22 cellular contexts compared by ENCODE assay signal in the genomic region with DNA sequence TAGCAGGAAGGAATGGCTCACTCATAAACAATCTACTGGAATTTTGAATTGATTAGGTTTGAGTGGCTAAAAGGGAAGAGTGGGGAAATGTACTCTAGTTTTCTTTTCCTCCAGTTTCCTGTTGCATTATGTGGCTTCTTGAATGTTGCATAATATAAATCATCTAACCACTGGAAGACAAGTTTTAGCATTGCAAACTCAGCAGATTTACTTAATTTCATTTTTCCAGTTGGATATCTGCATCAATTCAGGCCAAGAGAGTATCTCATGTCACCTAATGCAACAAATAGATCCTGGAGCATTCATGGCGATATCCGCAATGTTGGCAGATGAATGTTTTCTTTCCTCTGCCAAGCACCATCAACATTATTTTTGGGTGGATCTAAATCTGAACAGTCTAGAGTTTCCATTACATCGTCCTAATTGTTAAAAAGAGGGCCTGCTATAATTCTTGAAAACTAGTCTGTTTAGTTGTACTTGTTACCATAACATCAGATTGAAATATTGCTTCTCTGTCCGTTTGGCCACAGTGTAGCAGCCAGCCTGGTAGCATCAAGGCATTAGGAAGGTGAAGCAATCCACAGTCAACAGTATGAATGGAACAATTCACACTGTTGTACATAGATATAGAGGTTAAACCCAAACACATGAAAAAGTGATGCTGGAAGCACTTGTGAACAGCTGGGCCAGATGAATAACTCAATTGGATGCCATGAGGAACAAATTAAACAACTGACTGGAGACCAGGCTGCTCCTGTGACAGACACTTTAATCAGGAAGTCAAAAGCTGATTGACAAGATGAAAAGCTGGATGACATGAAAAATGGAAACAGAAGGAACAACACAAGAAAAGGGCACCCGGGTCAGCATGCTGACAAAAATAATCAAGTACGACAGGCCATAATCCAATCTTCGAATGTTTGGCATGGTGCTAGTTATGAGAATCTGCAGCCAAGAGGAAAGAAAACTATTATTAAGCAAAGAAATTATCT.
"Had no signal": no experiment of that assay in that cellular context is flagged by ENCODE, and none has a peak within 500 bp of the region (broad histone marks: within the 10 kb centered on the region; RNA-seq: fewer than 3 reads in every experiment).

No MANE protein-coding gene starts in this region.

- H3K4me1 ChIP-seq: testis, upper lobe of left lung had no signal

- H3K27me3 ChIP-seq: ovary, testis, upper lobe of left lung had no signal

- H3K36me3 ChIP-seq: ovary, upper lobe of left lung had no signal

- H3K4me3 ChIP-seq: ovary, testis, upper lobe of left lung had no signal

- DNase-seq: activated CD4-positive, alpha-beta T cell treated with anti-CD3 and anti-CD28 coated beads for 1 hour; activated CD4-positive, alpha-beta T cell treated with anti-CD3 and anti-CD28 coated beads, Interleukin-2, amount 50 U/mL, for 1 hour; activated CD8-positive, alpha-beta T cell treated with anti-CD3 and anti-CD28 coated beads, Interleukin-2, amount 10 ng/mL, durations not matched to agents 7 days and 5 days; activated gamma-delta T cell; activated naive CD4-positive, alpha-beta T cell treated with anti-CD3 and anti-CD28 coated beads, Interleukin-2, amount 50 U/mL, for 16 hours; activated naive CD8-positive, alpha-beta T cell treated with anti-CD3 and anti-CD28 coated beads, Interleukin-2, amount 50 U/mL, for 24 hours; central memory CD4-positive, alpha-beta T cell; dermis blood vessel endothelial cell; effector memory CD4-positive, alpha-beta T cell; hippocampal formation; kidney glomerular epithelial cell; left ventricle myocardium superior; mammary epithelial cell; midbrain; natural killer cell; ovary; stimulated activated CD4-positive, alpha-beta T cell treated with anti-CD3 and anti-CD28 coated beads, Interleukin-2, amount 100 ng/mL, for 48 hours; stimulated activated CD8-positive, alpha-beta memory T cell treated with anti-CD3 and anti-CD28 coated beads, Interleukin-4, amount 100 ng/mL, for 48 hours; stimulated activated naive B cell treated with anti-CD40 and anti-IgM and Interleukin-4, amounts not matched to agents 10 μg/mL and 1 μg/mL and 100 μg/mL, for 72 hours; T-cell; testis; upper lobe of left lung had no signal

- H3K9me3 ChIP-seq: ovary, testis had no signal

- ATAC-seq: activated CD8-positive, alpha-beta T cell treated with anti-CD3 and anti-CD28 coated beads, Interleukin-2, amount 10 ng/mL, durations not matched to agents 7 days and 5 days; activated naive CD8-positive, alpha-beta T cell treated with anti-CD3 and anti-CD28 coated beads, Interleukin-2, amount 50 U/mL, for 24 hours; left ventricle myocardium superior; natural killer cell; stimulated activated naive B cell treated with anti-CD40 and anti-IgM and Interleukin-4, amounts not matched to agents 10 μg/mL and 1 μg/mL and 100 μg/mL, for 72 hours; T-cell had no signal

- H3K27ac ChIP-seq: ovary, testis, upper lobe of left lung had no signal
